Comparison of ENCODE assay signal across 9 cellular contexts in genomic region chrX:30597258-30598012, GRCh38. TPM values are rescaled to one million over a fixed set of nuclear protein-coding genes. Genes with fewer than 3 reads are reported as not detected.
A peak's percentile ranks its signal among the peaks of the same experiment; 100 is the strongest.
DNase-seq lines count a peak whose midpoint lies in the region; ATAC-seq and TF ChIP-seq lines count a peak whose summit lies in the region.
"Had no signal": no experiment of that assay in that cellular context is flagged by ENCODE, and none has a peak within 500 bp of the region (broad histone marks: within the 10 kb centered on the region; RNA-seq: fewer than 3 reads in every experiment).

No MANE protein-coding gene starts in this region.

- no peaks in the 10 kb centered on the region for H3K4me1 ChIP-seq in esophagus muscularis mucosa

- TF ChIP-seq EP300 in esophagus muscularis mucosa (IDR thresholded peaks at IDR 0.05): no peak

- H3K27ac ChIP-seq in SU-DHL-6 (ENCODE audit: low read depth, low read length): no peak overlapping the region
- no peak overlapping the region for H3K27ac ChIP-seq in esophagus muscularis mucosa (replicated peaks in 1 of 4)
- H3K27ac ChIP-seq in brain microvascular endothelial cell: no peak overlapping the region

- no peak overlapping the region for H3K9ac ChIP-seq in SU-DHL-6 (ENCODE audit: low read length)

- POLR2A ChIA-PET in GM10248 (lab: Yijun Ruan, JAX): no interaction called here

- H3K9me2 ChIP-seq in SU-DHL-6 (replicated peaks; ENCODE audit: insufficient read depth, low read length): no peaks in the 10 kb centered on the region

- DNase-seq in GM10248 (ENCODE audit: extremely low spot score) (peak; percentile 56), esophagus muscularis mucosa (ENCODE audit: extremely low spot score) (no peak), brain microvascular endothelial cell (no peak), NCI-H526 treated with DMSO at 0.1 percent for 48 hours (lab: John Stamatoyannopoulos, UW) (no peak), NCI-H2081 (lab: John Stamatoyannopoulos, UW) (no peak)
- DNase-seq: DMS153 had no signal

- no peak overlapping the region for H2AFZ ChIP-seq in SU-DHL-6 (ENCODE audit: low read depth, low read length, severe bottlenecking)

- intact Hi-C loops in esophagus muscularis mucosa (cut with DNase I): no loop called here

- H4K20me1 ChIP-seq in SU-DHL-6 (ENCODE audit: low read depth, low read length): no peaks in the 10 kb centered on the region

- H3K4me3 ChIP-seq in SU-DHL-6 (ENCODE audit: insufficient read depth, low read length, poor library complexity, severe bottlenecking) (no peak overlapping the region), esophagus muscularis mucosa (no peak overlapping the region), brain microvascular endothelial cell (ENCODE audit: low read depth, low read length) (no peak overlapping the region)

- H3K79me2 ChIP-seq in SU-DHL-6 (ENCODE audit: insufficient read depth, low read length): no peaks in the 10 kb centered on the region

- TF ChIP-seq CTCF in GM10248 (IDR thresholded peaks at IDR 0.05; ENCODE audit: control extremely low read depth, extremely low read depth, low read depth, missing control alignments): no peak
- TF ChIP-seq CTCF in SU-DHL-6 (IDR thresholded peaks at IDR 0.05; ENCODE audit: insufficient read depth, low read length, poor library complexity, severe bottlenecking): no peak
- TF ChIP-seq CTCF in esophagus muscularis mucosa (IDR thresholded peaks at IDR 0.05): no peak
- no peak for TF ChIP-seq CTCF in brain microvascular endothelial cell (IDR thresholded peaks at IDR 0.05; ENCODE audit: low read depth, low read length, missing control alignments)

- CTCF ChIA-PET in GM10248 (lab: Yijun Ruan, JAX): interaction anchor here (1.4 to 2.2 kb wide), 2 partner anchors 26 to 61 kb away, joined by 3 to 8 read pairs; no protein-coding TSS in a partner anchor

- H3K9me3 ChIP-seq in SU-DHL-6 (ENCODE audit: insufficient read depth, low read length): no peaks in the 10 kb centered on the region
- no peaks in the 10 kb centered on the region for H3K9me3 ChIP-seq in esophagus muscularis mucosa

- ATAC-seq in GM19463 (IDR thresholded peaks at IDR 0.05; ENCODE audit: unreplicated experiment) (peak; percentile 74), HG03108 (IDR thresholded peaks at IDR 0.05; ENCODE audit: unreplicated experiment) (peak; percentile 80)

- no peaks in the 10 kb centered on the region for H3K36me3 ChIP-seq in SU-DHL-6 (ENCODE audit: low read length)
- no peaks in the 10 kb centered on the region for H3K36me3 ChIP-seq in esophagus muscularis mucosa
- H3K36me3 ChIP-seq in brain microvascular endothelial cell (replicated peaks): no peaks in the 10 kb centered on the region

- H3K4me2 ChIP-seq in SU-DHL-6 (ENCODE audit: low read depth, low read length, poor library complexity, severe bottlenecking): peak overlapping the region; percentile 17

- H3K27me3 ChIP-seq in SU-DHL-6 (ENCODE audit: low read length): no peaks in the 10 kb centered on the region
- H3K27me3 ChIP-seq in esophagus muscularis mucosa: no peaks in the 10 kb centered on the region
- no peaks in the 10 kb centered on the region for H3K27me3 ChIP-seq in brain microvascular endothelial cell (replicated peaks)

- no peaks in the 10 kb centered on the region for H3F3A ChIP-seq in SU-DHL-6 (ENCODE audit: insufficient read depth)

- in situ Hi-C loops in brain microvascular endothelial cell (cut with HindIII; ENCODE audit: low pct_ligation_motif_present, low sequenced_read_pairs): no loop called here

- 75% methylated on average over 3 of the region's 3 CpGs for WGBS in esophagus muscularis mucosa

- no peak for TF ChIP-seq POLR2A in esophagus muscularis mucosa (IDR thresholded peaks at IDR 0.05; ENCODE audit: low read depth)

RNA-seq across cellular contexts. Expression of gene TASL, which starts 19.9 kb away (rescaled TPM):
- total RNA-seq in esophagus muscularis mucosa: under 1 TPM; 0.13 to 0.75 (median 0.37) TPM

RNA-seq across cellular contexts. Expression of gene GK, which starts 55.8 kb away (rescaled TPM):
- 10 to 100 TPM in 1 of 4 donors, 1 to 10 TPM in 3; 2.5 to 16.9 (median 4.9) TPM for total RNA-seq in esophagus muscularis mucosa
